8 cellular contexts compared by ENCODE assay signal in the genomic region with DNA sequence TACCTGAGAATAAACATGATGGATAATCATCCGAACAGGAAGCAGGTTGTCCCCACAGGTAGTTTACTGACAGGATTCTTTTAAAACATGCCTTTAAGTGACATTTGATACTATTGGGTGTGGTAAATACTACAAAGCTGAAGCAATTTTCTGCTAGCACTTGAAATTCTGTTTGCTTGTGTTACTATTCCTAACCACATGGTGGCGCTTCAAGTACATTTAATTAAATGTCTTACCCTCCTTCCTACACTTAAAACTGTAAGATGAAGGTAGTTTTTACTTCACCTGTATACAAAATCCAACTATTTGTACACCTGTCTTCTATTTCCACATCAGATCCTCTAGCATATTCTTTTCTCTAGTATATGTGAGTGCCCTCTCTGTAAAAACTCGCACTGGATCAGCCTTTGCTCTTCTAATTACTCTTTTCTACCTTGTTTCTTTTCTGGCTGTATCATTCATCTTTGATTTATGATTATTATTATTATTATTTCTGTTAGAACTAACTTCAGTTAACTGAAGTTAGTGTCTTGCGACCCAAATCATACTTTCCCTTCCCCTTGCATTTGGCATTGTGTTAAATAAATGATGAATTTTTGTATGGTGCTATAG. TPM values are rescaled to one million over a fixed set of nuclear protein-coding genes. Genes with fewer than 3 reads are reported as not detected.
DNase-seq lines count a peak whose midpoint lies in the region; ATAC-seq and TF ChIP-seq lines count a peak whose summit lies in the region.

No MANE protein-coding gene starts in this region.

- no peak overlapping the region for H2AK5ac ChIP-seq in mesenchymal stem cell (ENCODE audit: low read length, severe bottlenecking)

- POLR2A ChIA-PET in CD8-positive, alpha-beta T cell (lab: Charles Lee) = no interaction called here

- no peak overlapping the region for H3K9ac ChIP-seq in mesenchymal stem cell (ENCODE audit: low read length)

- H3K36me3 ChIP-seq in CD8-positive, alpha-beta T cell (ENCODE audit: insufficient read depth, low read length) = peaks cover 10% of the 10 kb centered on the region
- peaks cover 0 to 83% of the 10 kb centered on the region in 2 experiments for H3K36me3 ChIP-seq in mesenchymal stem cell (ENCODE audit: control insufficient read depth in 1 of 2, insufficient read depth in 2 of 2, low read depth in 1 of 2, low read length in 2 of 2)

- TF ChIP-seq CTCF in CD8-positive, alpha-beta T cell (IDR thresholded peaks at IDR 0.05) = peak; percentile 73
- TF ChIP-seq CTCF in GM13976 (IDR thresholded peaks at IDR 0.05; ENCODE audit: borderline replicate concordance, control extremely low read depth, extremely low read depth, insufficient read depth, missing control alignments) = peak; percentile 41

- peaks cover 17% of the 10 kb centered on the region for H3K4me1 Mint-ChIP-seq in CD8-positive, alpha-beta T cell (ENCODE audit: low read depth)

- intact Hi-C loops in CD8-positive, alpha-beta T cell (cut with DNase I, micrococcal nuclease) = loop anchor here (2.0 to 10.0 kb wide), 6 partner anchors 335 to 1388 kb away; a partner anchor contains a TSS

- H3K4me2 ChIP-seq in mesenchymal stem cell (ENCODE audit: low read length, poor library complexity, severe bottlenecking) = no peak overlapping the region

- in situ Hi-C loops in GM13976 (cut with MboI; ENCODE audit: low sequenced_read_pairs, unreplicated experiment) = loop anchor here (25.0 kb wide), 4 partner anchors 305 to 1380 kb away; a partner anchor contains a TSS

- H3K23ac ChIP-seq in mesenchymal stem cell (ENCODE audit: low read length in 2 of 2) = no peak overlapping the region

- no peak overlapping the region for H3K18ac ChIP-seq in mesenchymal stem cell (ENCODE audit: low read depth in 1 of 2, low read length in 2 of 2)

- 40% methylated on average over 3 of the region's 4 CpGs for WGBS in mesenchymal stem cell

- H3K9me3 ChIP-seq in CD8-positive, alpha-beta T cell (ENCODE audit: low read length) = no peaks in the 10 kb centered on the region
- no peaks in the 10 kb centered on the region for H3K9me3 ChIP-seq in mesenchymal stem cell (ENCODE audit: control insufficient read depth, low read length)

- no peak overlapping the region for H3K27ac ChIP-seq in CD8-positive, alpha-beta T cell (ENCODE audit: low read depth, low read length)
- H3K27ac ChIP-seq in mesenchymal stem cell (ENCODE audit: low read length, poor library complexity, severe bottlenecking) = no peak overlapping the region

- no peaks in the 10 kb centered on the region for H3K9me3 Mint-ChIP-seq in CD8-positive, alpha-beta T cell

- H3K4me3 Mint-ChIP-seq in CD8-positive, alpha-beta T cell = no peak overlapping the region

- no peak overlapping the region for H2BK15ac ChIP-seq in mesenchymal stem cell (ENCODE audit: low read depth, poor library complexity, severe bottlenecking)

- no peaks in the 10 kb centered on the region for H3K4me1 ChIP-seq in CD8-positive, alpha-beta T cell (ENCODE audit: insufficient read depth, low read length)
- no peaks in the 10 kb centered on the region for H3K4me1 ChIP-seq in mesenchymal stem cell (ENCODE audit: control insufficient read depth, insufficient read depth, low read depth, low read length)

- CTCF ChIA-PET in CD8-positive, alpha-beta T cell (lab: Charles Lee) = interaction anchor here (0.7 to 1.3 kb wide), 5 partner anchors 10 to 335 kb away, joined by 3 to 6 read pairs (median 3); a partner anchor contains a TSS

- no peak overlapping the region for H3K4ac ChIP-seq in mesenchymal stem cell (ENCODE audit: low read depth in 1 of 2, low read length in 2 of 2)

- no peak overlapping the region for H4K8ac ChIP-seq in mesenchymal stem cell (ENCODE audit: low read length)

- H3K27ac Mint-ChIP-seq in CD8-positive, alpha-beta T cell = no peak overlapping the region

- no peak overlapping the region for H2BK5ac ChIP-seq in mesenchymal stem cell (ENCODE audit: low read depth, low read length, poor library complexity, severe bottlenecking)

- peaks cover 13% of the 10 kb centered on the region for H3K79me1 ChIP-seq in mesenchymal stem cell (replicated peaks; ENCODE audit: low read length, poor library complexity, severe bottlenecking)

- H3K27me3 ChIP-seq in CD8-positive, alpha-beta T cell (ENCODE audit: insufficient read depth, low read length) = no peaks in the 10 kb centered on the region
- H3K27me3 ChIP-seq in mesenchymal stem cell (ENCODE audit: control insufficient read depth in 1 of 2, insufficient read depth in 1 of 2, low read length in 2 of 2) = no peaks in the 10 kb centered on the region

- H2AFZ ChIP-seq in mesenchymal stem cell (ENCODE audit: low read depth, low read length) = no peak overlapping the region

- peak in 1 of 7 experiments; percentile 24 for DNase-seq in CD8-positive, alpha-beta T cell
- DNase-seq in GM13976 (ENCODE audit: low spot score) (no peak), NOMO-1 (lab: John Stamatoyannopoulos, UW; ENCODE audit: unreplicated experiment in 2 of 2) (peak; percentile 2 to 60), cerebellar cortex (ENCODE audit: low spot score) (peak; percentile 67), mesenchymal stem cell (peak; percentile 65)

- ATAC-seq in CD8-positive, alpha-beta T cell = peak; percentile 37
- no peak for ATAC-seq in GM21447 (IDR thresholded peaks at IDR 0.05; ENCODE audit: unreplicated experiment)
- no peak for ATAC-seq in GM18867 (IDR thresholded peaks at IDR 0.05; ENCODE audit: unreplicated experiment)
- ATAC-seq in HG03159 (IDR thresholded peaks at IDR 0.05; ENCODE audit: unreplicated experiment) = no peak

- no peak overlapping the region for H3K4me3 ChIP-seq in CD8-positive, alpha-beta T cell (ENCODE audit: low read depth, low read length)
- H3K4me3 ChIP-seq in mesenchymal stem cell (ENCODE audit: insufficient read depth in 1 of 2, low read depth in 1 of 2, low read length in 2 of 2) = no peak overlapping the region

- no peak overlapping the region for H4K91ac ChIP-seq in mesenchymal stem cell (ENCODE audit: low read length)

- no peak overlapping the region for H2BK120ac ChIP-seq in mesenchymal stem cell (ENCODE audit: low read depth, low read length)

- H3K27me3 Mint-ChIP-seq in CD8-positive, alpha-beta T cell (ENCODE audit: low read depth) = no peaks in the 10 kb centered on the region

- H3K14ac ChIP-seq in mesenchymal stem cell (ENCODE audit: low read length in 2 of 2) = no peak overlapping the region

- peaks cover 41% of the 10 kb centered on the region for H3K36me3 Mint-ChIP-seq in CD8-positive, alpha-beta T cell

- no peak overlapping the region for H2BK12ac ChIP-seq in mesenchymal stem cell (ENCODE audit: low read length in 2 of 2)

RNA-seq across cellular contexts. Expression of a gene that starts 18.4 kb away (rescaled TPM):
- total RNA-seq in CD8-positive, alpha-beta T cell = 10 to 100 TPM; 13.6 to 14.6 TPM
- polyA plus RNA-seq in mesenchymal stem cell (2013, experiment 1 of 2) = 47.1 TPM
- 47.0 TPM for polyA plus RNA-seq in mesenchymal stem cell (2013, experiment 2 of 2)

RNA-seq across cellular contexts. Expression of a gene that starts 30.8 kb away (rescaled TPM):
- 1 to 10 TPM in 1 of 2 experiments, under 1 TPM in 1; 0.92 to 1.0 TPM for total RNA-seq in CD8-positive, alpha-beta T cell
- polyA plus RNA-seq in mesenchymal stem cell (2013, experiment 1 of 2) = 0.77 TPM
- polyA plus RNA-seq in mesenchymal stem cell (2013, experiment 2 of 2) = 0.75 TPM
